Comparison of ENCODE assay signal across 1 cellular context in genomic region chr2:176160251-176161040, GRCh38.
A peak's percentile ranks its signal among the peaks of the same experiment; 100 is the strongest.
TF ChIP-seq lines count a peak whose summit lies in the region.

No MANE protein-coding gene starts in this region.

TF ChIP-seq in WTC11, 78 proteins besides CTCF, POLR2A, EP300 and RAD21:
- TF ChIP-seq USF1 (CRISPR knock-in tag; IDR thresholded peaks at IDR 0.05) (peak; percentile 30; the same call in 1 of the 2 replicates), USF2 (CRISPR knock-in tag; IDR thresholded peaks at IDR 0.05) (peak; percentile 61), ZNF425 (CRISPR knock-in tag; conservative IDR thresholded peaks at IDR 0.05) (no peak)
